Comparison of ENCODE assay signal across 13 cellular contexts in the genomic region with DNA sequence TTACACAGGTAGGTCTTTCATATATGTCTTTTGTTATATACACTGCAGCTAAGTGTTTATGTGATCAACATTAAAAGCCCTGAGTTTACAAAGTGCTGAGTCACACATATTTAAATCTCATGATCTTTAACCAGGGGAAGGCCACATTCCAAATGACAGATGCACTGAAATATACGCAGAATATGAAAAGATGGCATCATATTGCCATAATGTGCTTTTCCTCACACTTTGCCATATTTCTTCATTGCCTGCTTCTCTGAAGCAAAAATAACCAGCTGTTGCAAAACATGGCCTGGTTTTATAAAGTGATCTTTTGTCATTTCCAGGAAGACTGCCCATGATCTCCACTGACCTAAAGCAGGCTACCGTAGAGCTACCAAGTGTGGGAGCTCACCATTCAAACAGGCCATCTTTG.
DNase-seq lines count a peak whose midpoint lies in the region; ATAC-seq and TF ChIP-seq lines count a peak whose summit lies in the region.
"Had no signal": no experiment of that assay in that cellular context is flagged by ENCODE, and none has a peak within 500 bp of the region (broad histone marks: within the 10 kb centered on the region; RNA-seq: fewer than 3 reads in every experiment).

No MANE protein-coding gene starts in this region.

- H3K4me3 Mint-ChIP-seq in osteocyte (ENCODE audit: unreplicated experiment), result no peak overlapping the region
- H3K4me3 Mint-ChIP-seq: activated naive CD8-positive, alpha-beta T cell treated with anti-CD3 and anti-CD28 coated beads, Interleukin-2, amount 10 ng/mL, durations not matched to agents 7 days and 5 days; CD8-positive, alpha-beta memory T cell had no signal

- H3K4me1 ChIP-seq in lower lobe of right lung, result no peaks in the 10 kb centered on the region
- H3K4me1 ChIP-seq in effector memory CD4-positive, alpha-beta T cell (ENCODE audit: control insufficient read depth, insufficient read depth, low read length, poor library complexity, severe bottlenecking), result no peaks in the 10 kb centered on the region
- peaks cover 0 to 2% of the 10 kb centered on the region in 2 donors for H3K4me1 ChIP-seq in ascending aorta

- H3K36me3 ChIP-seq in lower lobe of right lung, result no peaks in the 10 kb centered on the region
- H3K36me3 ChIP-seq in effector memory CD4-positive, alpha-beta T cell (ENCODE audit: control insufficient read depth, insufficient read depth, low read length), result no peaks in the 10 kb centered on the region
- no peaks in the 10 kb centered on the region for H3K36me3 ChIP-seq in ascending aorta

- intact Hi-C loops in lower lobe of right lung (cut with DNase I), result no loop called here
- intact Hi-C loops in ascending aorta (cut with DNase I), result no loop called here

- H3K4me1 Mint-ChIP-seq in osteocyte (ENCODE audit: unreplicated experiment), result peaks cover 15% of the 10 kb centered on the region
- H3K4me1 Mint-ChIP-seq: activated naive CD8-positive, alpha-beta T cell treated with anti-CD3 and anti-CD28 coated beads, Interleukin-2, amount 10 ng/mL, durations not matched to agents 7 days and 5 days; CD8-positive, alpha-beta memory T cell had no signal

- H3K27ac ChIP-seq in lower lobe of right lung, result no peak overlapping the region
- H3K27ac ChIP-seq in effector memory CD4-positive, alpha-beta T cell (ENCODE audit: insufficient read depth, low read length, poor library complexity, severe bottlenecking), result no peak overlapping the region
- H3K27ac ChIP-seq in ascending aorta, result no peak overlapping the region

- no peak for ATAC-seq in lower lobe of right lung
- no peak for ATAC-seq in GM21528 (IDR thresholded peaks at IDR 0.05; ENCODE audit: low FRiP score, unreplicated experiment)

- DNase-seq in ELR (ENCODE audit: low read depth), result peak; percentile 76
- DNase-seq in NCI-H748 (lab: John Stamatoyannopoulos, UW; ENCODE audit: unreplicated experiment), result peak; percentile 65
- DNase-seq in fibroblast of gingiva (ENCODE audit: low read depth), result peak; percentile 86
- no peak for DNase-seq in osteocyte (ENCODE audit: extremely low spot score, unreplicated experiment)
- no peak for DNase-seq in lower lobe of right lung
- DNase-seq in effector memory CD4-positive, alpha-beta T cell, result no peak
- DNase-seq in ascending aorta (ENCODE audit: low spot score in 2 of 2), result no peak
- DNase-seq: activated CD8-positive, alpha-beta memory T cell treated with anti-CD3 and anti-CD28 coated beads for 24 hours; activated naive CD8-positive, alpha-beta T cell treated with anti-CD3 and anti-CD28 coated beads, Interleukin-2, amount 10 ng/mL, durations not matched to agents 7 days and 5 days; CD8-positive, alpha-beta memory T cell; NCI-H2029 treated with DMSO at 0.1 percent for 48 hours; T-helper 9 cell had no signal

- no peak overlapping the region for H3K4me3 ChIP-seq in lower lobe of right lung
- H3K4me3 ChIP-seq in effector memory CD4-positive, alpha-beta T cell (ENCODE audit: insufficient read depth, low read depth, low read length, poor library complexity, severe bottlenecking), result no peak overlapping the region
- H3K4me3 ChIP-seq in ascending aorta, result no peak overlapping the region

- H3K27ac Mint-ChIP-seq in osteocyte (ENCODE audit: unreplicated experiment), result peak overlapping the region; percentile 12
- H3K27ac Mint-ChIP-seq: activated naive CD8-positive, alpha-beta T cell treated with anti-CD3 and anti-CD28 coated beads, Interleukin-2, amount 10 ng/mL, durations not matched to agents 7 days and 5 days; CD8-positive, alpha-beta memory T cell had no signal

- H3K27me3 Mint-ChIP-seq in osteocyte (ENCODE audit: unreplicated experiment), result peaks cover 2% of the 10 kb centered on the region

- no peaks in the 10 kb centered on the region for H3K9me3 Mint-ChIP-seq in osteocyte (ENCODE audit: unreplicated experiment)
- H3K9me3 Mint-ChIP-seq: CD8-positive, alpha-beta memory T cell had no signal

- H3K9me3 ChIP-seq in lower lobe of right lung, result no peaks in the 10 kb centered on the region
- H3K9me3 ChIP-seq in effector memory CD4-positive, alpha-beta T cell (ENCODE audit: control insufficient read depth, low read length), result no peaks in the 10 kb centered on the region
- H3K9me3 ChIP-seq in ascending aorta, result no peaks in the 10 kb centered on the region

- H3K36me3 Mint-ChIP-seq in osteocyte (ENCODE audit: unreplicated experiment), result no peaks in the 10 kb centered on the region
- H3K36me3 Mint-ChIP-seq: CD8-positive, alpha-beta memory T cell had no signal

- no peaks in the 10 kb centered on the region for H3K27me3 ChIP-seq in lower lobe of right lung (ENCODE audit: low read depth)
- H3K27me3 ChIP-seq in effector memory CD4-positive, alpha-beta T cell (replicated peaks; ENCODE audit: control insufficient read depth, insufficient read depth, low read length, poor library complexity, severe bottlenecking), result no peaks in the 10 kb centered on the region
- H3K27me3 ChIP-seq in ascending aorta, result no peaks in the 10 kb centered on the region

- no peak for TF ChIP-seq CTCF in osteocyte (IDR thresholded peaks at IDR 0.05)
- no peak for TF ChIP-seq CTCF in lower lobe of right lung (IDR thresholded peaks at IDR 0.05)
- no peak for TF ChIP-seq CTCF in ascending aorta (IDR thresholded peaks at IDR 0.05)

Comparison
In these comparisons a context has a peak if more than half of its experiments do, and no peak if none do; other contexts are left out.
1. DNase-seq: peak in ELR (single experiment), NCI-H748 (single experiment) and fibroblast of gingiva (single experiment); none in osteocyte (single experiment), lower lobe of right lung (single experiment), effector memory CD4-positive, alpha-beta T cell (0 of 3) and ascending aorta (0 of 2).